ENCODE assay signal across 7 cellular contexts in the genomic region with DNA sequence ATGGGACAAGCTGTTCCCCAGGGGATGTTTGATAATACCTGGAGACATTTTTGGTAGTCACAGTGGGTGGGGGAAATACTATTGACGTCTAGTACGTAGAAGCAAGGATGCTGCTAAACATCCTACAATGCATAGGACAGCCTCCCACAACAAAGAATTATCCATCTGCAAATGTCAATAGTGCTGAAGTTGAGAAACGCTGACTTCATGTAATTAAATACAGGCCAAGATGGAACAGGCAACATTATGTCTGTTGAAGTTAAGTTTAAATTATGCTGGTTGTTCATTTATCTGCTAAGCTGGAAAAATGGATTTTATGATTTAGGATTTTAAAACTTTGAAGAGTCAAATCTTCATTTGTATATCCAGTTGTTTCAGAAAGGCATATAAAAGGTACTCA.
"Had no signal": no experiment of that assay in that cellular context is flagged by ENCODE, and none has a peak within 500 bp of the region (broad histone marks: within the 10 kb centered on the region; RNA-seq: fewer than 3 reads in every experiment).

No MANE protein-coding gene starts in this region.

- H3K4me3 Mint-ChIP-seq: H9 had no signal

- FAIRE-seq: H1, H54, K562 had no signal

- H2AFZ ChIP-seq: GM23248 had no signal

- H3K9me3 Mint-ChIP-seq: H9 had no signal

- DNase-seq: H9, HCEC 1CT, KG1 had no signal

- H3K4me1 Mint-ChIP-seq: H9 had no signal

- H3K9ac ChIP-seq: GM23248 had no signal

- ATAC-seq: K562 had no signal

- H3K27ac Mint-ChIP-seq: H9 had no signal

- H3K4me3 ChIP-seq: GM23248, K562 had no signal
